Comparison of ENCODE assay signal across 1 cellular context in the genomic region with DNA sequence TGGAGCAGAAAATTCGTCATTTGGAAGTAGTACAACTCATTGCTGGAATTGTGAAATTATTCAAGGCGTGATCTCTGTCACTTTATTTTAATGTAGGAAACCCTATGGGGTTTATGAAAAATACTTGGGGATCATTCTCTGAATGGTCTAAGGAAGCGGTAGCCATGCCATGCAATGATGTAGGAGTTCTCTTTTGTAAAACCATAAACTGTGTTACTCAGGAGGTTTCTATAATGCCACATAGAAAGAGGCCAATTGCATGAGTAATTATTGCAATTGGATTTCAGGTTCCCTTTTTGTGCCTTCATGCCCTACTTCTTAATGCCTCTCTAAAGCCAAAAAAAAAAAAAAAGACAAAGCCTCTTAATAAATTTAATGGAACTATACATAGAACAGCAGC.
TF ChIP-seq lines count a peak whose summit lies in the region.

No MANE protein-coding gene starts in this region.

TF ChIP-seq in GM23338, 12 proteins besides CTCF, POLR2A, EP300 and RAD21 (continued from another document):
- TF ChIP-seq, protein P1, sequence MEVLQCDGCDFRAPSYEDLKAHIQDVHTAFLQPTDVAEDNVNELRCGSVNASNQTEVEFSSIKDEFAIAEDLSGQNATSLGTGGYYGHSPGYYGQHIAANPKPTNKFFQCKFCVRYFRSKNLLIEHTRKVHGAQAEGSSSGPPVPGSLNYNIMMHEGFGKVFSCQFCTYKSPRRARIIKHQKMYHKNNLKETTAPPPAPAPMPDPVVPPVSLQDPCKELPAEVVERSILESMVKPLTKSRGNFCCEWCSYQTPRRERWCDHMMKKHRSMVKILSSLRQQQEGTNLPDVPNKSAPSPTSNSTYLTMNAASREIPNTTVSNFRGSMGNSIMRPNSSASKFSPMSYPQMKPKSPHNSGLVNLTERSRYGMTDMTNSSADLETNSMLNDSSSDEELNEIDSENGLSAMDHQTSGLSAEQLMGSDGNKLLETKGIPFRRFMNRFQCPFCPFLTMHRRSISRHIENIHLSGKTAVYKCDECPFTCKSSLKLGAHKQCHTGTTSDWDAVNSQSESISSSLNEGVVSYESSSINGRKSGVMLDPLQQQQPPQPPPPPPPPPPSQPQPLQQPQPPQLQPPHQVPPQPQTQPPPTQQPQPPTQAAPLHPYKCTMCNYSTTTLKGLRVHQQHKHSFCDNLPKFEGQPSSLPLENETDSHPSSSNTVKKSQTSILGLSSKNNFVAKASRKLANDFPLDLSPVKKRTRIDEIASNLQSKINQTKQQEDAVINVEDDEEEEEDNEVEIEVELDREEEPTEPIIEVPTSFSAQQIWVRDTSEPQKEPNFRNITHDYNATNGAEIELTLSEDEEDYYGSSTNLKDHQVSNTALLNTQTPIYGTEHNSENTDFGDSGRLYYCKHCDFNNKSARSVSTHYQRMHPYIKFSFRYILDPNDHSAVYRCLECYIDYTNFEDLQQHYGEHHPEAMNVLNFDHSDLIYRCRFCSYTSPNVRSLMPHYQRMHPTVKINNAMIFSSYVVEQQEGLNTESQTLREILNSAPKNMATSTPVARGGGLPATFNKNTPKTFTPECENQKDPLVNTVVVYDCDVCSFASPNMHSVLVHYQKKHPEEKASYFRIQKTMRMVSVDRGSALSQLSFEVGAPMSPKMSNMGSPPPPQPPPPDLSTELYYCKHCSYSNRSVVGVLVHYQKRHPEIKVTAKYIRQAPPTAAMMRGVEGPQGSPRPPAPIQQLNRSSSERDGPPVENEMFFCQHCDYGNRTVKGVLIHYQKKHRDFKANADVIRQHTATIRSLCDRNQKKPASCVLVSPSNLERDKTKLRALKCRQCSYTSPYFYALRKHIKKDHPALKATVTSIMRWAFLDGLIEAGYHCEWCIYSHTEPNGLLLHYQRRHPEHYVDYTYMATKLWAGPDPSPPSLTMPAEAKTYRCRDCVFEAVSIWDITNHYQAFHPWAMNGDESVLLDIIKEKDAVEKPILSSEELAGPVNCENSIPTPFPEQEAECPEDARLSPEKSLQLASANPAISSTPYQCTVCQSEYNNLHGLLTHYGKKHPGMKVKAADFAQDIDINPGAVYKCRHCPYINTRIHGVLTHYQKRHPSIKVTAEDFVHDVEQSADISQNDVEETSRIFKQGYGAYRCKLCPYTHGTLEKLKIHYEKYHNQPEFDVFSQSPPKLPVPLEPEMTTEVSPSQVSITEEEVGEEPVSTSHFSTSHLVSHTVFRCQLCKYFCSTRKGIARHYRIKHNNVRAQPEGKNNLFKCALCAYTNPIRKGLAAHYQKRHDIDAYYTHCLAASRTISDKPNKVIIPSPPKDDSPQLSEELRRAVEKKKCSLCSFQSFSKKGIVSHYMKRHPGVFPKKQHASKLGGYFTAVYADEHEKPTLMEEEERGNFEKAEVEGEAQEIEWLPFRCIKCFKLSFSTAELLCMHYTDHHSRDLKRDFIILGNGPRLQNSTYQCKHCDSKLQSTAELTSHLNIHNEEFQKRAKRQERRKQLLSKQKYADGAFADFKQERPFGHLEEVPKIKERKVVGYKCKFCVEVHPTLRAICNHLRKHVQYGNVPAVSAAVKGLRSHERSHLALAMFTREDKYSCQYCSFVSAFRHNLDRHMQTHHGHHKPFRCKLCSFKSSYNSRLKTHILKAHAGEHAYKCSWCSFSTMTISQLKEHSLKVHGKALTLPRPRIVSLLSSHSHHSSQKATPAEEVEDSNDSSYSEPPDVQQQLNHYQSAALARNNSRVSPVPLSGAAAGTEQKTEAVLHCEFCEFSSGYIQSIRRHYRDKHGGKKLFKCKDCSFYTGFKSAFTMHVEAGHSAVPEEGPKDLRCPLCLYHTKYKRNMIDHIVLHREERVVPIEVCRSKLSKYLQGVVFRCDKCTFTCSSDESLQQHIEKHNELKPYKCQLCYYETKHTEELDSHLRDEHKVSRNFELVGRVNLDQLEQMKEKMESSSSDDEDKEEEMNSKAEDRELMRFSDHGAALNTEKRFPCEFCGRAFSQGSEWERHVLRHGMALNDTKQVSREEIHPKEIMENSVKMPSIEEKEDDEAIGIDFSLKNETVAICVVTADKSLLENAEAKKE (CRISPR knock-in tag; IDR thresholded peaks at IDR 0.05), result no peak
- TF ChIP-seq, protein P2, sequence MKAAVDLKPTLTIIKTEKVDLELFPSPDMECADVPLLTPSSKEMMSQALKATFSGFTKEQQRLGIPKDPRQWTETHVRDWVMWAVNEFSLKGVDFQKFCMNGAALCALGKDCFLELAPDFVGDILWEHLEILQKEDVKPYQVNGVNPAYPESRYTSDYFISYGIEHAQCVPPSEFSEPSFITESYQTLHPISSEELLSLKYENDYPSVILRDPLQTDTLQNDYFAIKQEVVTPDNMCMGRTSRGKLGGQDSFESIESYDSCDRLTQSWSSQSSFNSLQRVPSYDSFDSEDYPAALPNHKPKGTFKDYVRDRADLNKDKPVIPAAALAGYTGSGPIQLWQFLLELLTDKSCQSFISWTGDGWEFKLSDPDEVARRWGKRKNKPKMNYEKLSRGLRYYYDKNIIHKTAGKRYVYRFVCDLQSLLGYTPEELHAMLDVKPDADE (IDR thresholded peaks at IDR 0.05), result no peak
- no peak for TF ChIP-seq EZH2phosphoT487 (IDR thresholded peaks at IDR 0.05; ENCODE audit: unreplicated experiment)
- no peak for TF ChIP-seq ZNF331 (CRISPR knock-in tag; IDR thresholded peaks at IDR 0.05; ENCODE audit: low read depth)
- no peak for TF ChIP-seq STAT1 (IDR thresholded peaks at IDR 0.05; ENCODE audit: unreplicated experiment)
- TF ChIP-seq POLR2AphosphoS5 (IDR thresholded peaks at IDR 0.05; ENCODE audit: low read depth), result no peak
